In the genomic region with DNA sequence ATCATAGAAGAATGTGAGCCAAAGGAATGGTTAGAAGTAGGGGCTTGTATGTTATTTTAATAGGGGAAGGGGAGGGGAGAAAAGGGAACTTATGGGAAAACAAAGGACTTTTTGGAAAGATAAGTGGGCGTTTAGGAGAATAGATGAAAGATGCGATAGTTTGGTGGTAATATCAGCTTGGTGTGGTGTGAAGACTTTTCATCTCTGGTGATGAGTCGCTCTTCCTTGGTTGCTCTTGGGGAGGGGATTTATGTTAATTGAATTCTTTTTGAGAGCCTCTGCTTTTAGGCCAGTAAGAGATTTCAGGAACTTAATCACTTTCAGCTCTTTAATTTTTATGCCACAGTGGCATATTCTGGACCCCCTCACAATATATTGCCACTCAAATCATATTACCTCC, we compare ENCODE assay signal across 20 cellular contexts. TPM values are rescaled to one million over a fixed set of nuclear protein-coding genes. Genes with fewer than 3 reads are reported as not detected.
DNase-seq lines count a peak whose midpoint lies in the region; ATAC-seq and TF ChIP-seq lines count a peak whose summit lies in the region.
"Had no signal": no experiment of that assay in that cellular context is flagged by ENCODE, and none has a peak within 500 bp of the region (broad histone marks: within the 10 kb centered on the region; RNA-seq: fewer than 3 reads in every experiment).

No MANE protein-coding gene starts in this region.

- no peaks in the 10 kb centered on the region for H3K36me3 ChIP-seq in CD8-positive, alpha-beta memory T cell (ENCODE audit: insufficient read depth, low read length)
- H3K36me3 ChIP-seq in mucosa of descending colon (ENCODE audit: low read depth), result no peaks in the 10 kb centered on the region
- H3K36me3 ChIP-seq: lower lobe of right lung had no signal

- intact Hi-C loops in activated T-helper 2 cell treated with anti-CD3 and anti-CD28 coated beads, Interferon-gamma antibody, Interleukin-2, Interleukin-4, amounts not matched to agents 10 μg/mL and 5 μg/mL and 100 μg/mL, durations not matched to agents 14 hours and 24 hours and 36 hours (cut with micrococcal nuclease), result loop anchor here (1.0 to 5.0 kb wide), 6 partner anchors 9 to 553 kb away; no protein-coding TSS in a partner anchor
- intact Hi-C loops in natural killer cell (cut with micrococcal nuclease), result no loop called here
- intact Hi-C loops in mucosa of descending colon (cut with DNase I, micrococcal nuclease), result no loop called here

- peaks cover 92% of the 10 kb centered on the region for H3K4me1 ChIP-seq in CD8-positive, alpha-beta memory T cell (ENCODE audit: insufficient read depth, low read length)
- peaks cover 22% of the 10 kb centered on the region for H3K4me1 ChIP-seq in mucosa of descending colon (ENCODE audit: low read depth)

- no peaks in the 10 kb centered on the region for H3K9me3 Mint-ChIP-seq in T-helper 2 cell treated with Interferon-gamma antibody and Interleukin-4, amounts not matched to agents 5 μg/mL and 100 μg/mL, for 36 hours
- H3K9me3 Mint-ChIP-seq in CD8-positive, alpha-beta memory T cell, result no peaks in the 10 kb centered on the region
- H3K9me3 Mint-ChIP-seq in activated T-helper 2 cell treated with anti-CD3 and anti-CD28 coated beads, Interferon-gamma antibody, Interleukin-2, Interleukin-4, amounts not matched to agents 10 μg/mL and 5 μg/mL and 100 μg/mL, durations not matched to agents 14 hours and 24 hours and 36 hours, result no peaks in the 10 kb centered on the region
- H3K9me3 Mint-ChIP-seq in natural killer cell, result no peaks in the 10 kb centered on the region
- H3K9me3 Mint-ChIP-seq: naive B cell had no signal

- no peaks in the 10 kb centered on the region for H3K27me3 Mint-ChIP-seq in T-helper 2 cell treated with Interferon-gamma antibody and Interleukin-4, amounts not matched to agents 5 μg/mL and 100 μg/mL, for 36 hours (ENCODE audit: low read depth)
- H3K27me3 Mint-ChIP-seq in CD8-positive, alpha-beta memory T cell, result peaks cover 0 to 2% of the 10 kb centered on the region in 2 donors
- no peaks in the 10 kb centered on the region for H3K27me3 Mint-ChIP-seq in activated T-helper 2 cell treated with anti-CD3 and anti-CD28 coated beads, Interferon-gamma antibody, Interleukin-2, Interleukin-4, amounts not matched to agents 10 μg/mL and 5 μg/mL and 100 μg/mL, durations not matched to agents 14 hours and 24 hours and 36 hours (ENCODE audit: low read depth)
- H3K27me3 Mint-ChIP-seq in natural killer cell (ENCODE audit: low read depth in 2 of 2), result no peaks in the 10 kb centered on the region
- H3K27me3 Mint-ChIP-seq: naive B cell, progenitor cell of endocrine pancreas had no signal

- peaks cover 70% of the 10 kb centered on the region for H3K4me1 Mint-ChIP-seq in T-helper 2 cell treated with Interferon-gamma antibody and Interleukin-4, amounts not matched to agents 5 μg/mL and 100 μg/mL, for 36 hours (ENCODE audit: low read depth)
- peaks cover 89 to 97% (median 94%) of the 10 kb centered on the region in 3 donors for H3K4me1 Mint-ChIP-seq in CD8-positive, alpha-beta memory T cell
- H3K4me1 Mint-ChIP-seq in activated T-helper 2 cell treated with anti-CD3 and anti-CD28 coated beads, Interferon-gamma antibody, Interleukin-2, Interleukin-4, amounts not matched to agents 10 μg/mL and 5 μg/mL and 100 μg/mL, durations not matched to agents 14 hours and 24 hours and 36 hours (ENCODE audit: low read depth), result peaks cover 79% of the 10 kb centered on the region
- H3K4me1 Mint-ChIP-seq in natural killer cell, result peaks cover 78 to 83% of the 10 kb centered on the region in 2 donors

- peak overlapping the region; percentile 77 for H3K27ac Mint-ChIP-seq in T-helper 2 cell treated with Interferon-gamma antibody and Interleukin-4, amounts not matched to agents 5 μg/mL and 100 μg/mL, for 36 hours
- peak overlapping the region; percentile 51 to 89 (median 82) for H3K27ac Mint-ChIP-seq in CD8-positive, alpha-beta memory T cell
- peak overlapping the region; percentile 87 for H3K27ac Mint-ChIP-seq in activated T-helper 2 cell treated with anti-CD3 and anti-CD28 coated beads, Interferon-gamma antibody, Interleukin-2, Interleukin-4, amounts not matched to agents 10 μg/mL and 5 μg/mL and 100 μg/mL, durations not matched to agents 14 hours and 24 hours and 36 hours
- H3K27ac Mint-ChIP-seq in natural killer cell, result peak overlapping the region; percentile 55 to 79
- H3K27ac Mint-ChIP-seq: progenitor cell of endocrine pancreas had no signal

- no peak overlapping the region for H3K27ac ChIP-seq in CD8-positive, alpha-beta memory T cell (ENCODE audit: low read depth, low read length)
- H3K27ac ChIP-seq: lower lobe of right lung, testis had no signal

- H3K4me3 Mint-ChIP-seq in T-helper 2 cell treated with Interferon-gamma antibody and Interleukin-4, amounts not matched to agents 5 μg/mL and 100 μg/mL, for 36 hours, result peak overlapping the region; percentile 63
- H3K4me3 Mint-ChIP-seq in CD8-positive, alpha-beta memory T cell, result peak overlapping the region; percentile 60 to 81 (median 71)
- peak overlapping the region; percentile 56 for H3K4me3 Mint-ChIP-seq in activated T-helper 2 cell treated with anti-CD3 and anti-CD28 coated beads, Interferon-gamma antibody, Interleukin-2, Interleukin-4, amounts not matched to agents 10 μg/mL and 5 μg/mL and 100 μg/mL, durations not matched to agents 14 hours and 24 hours and 36 hours (ENCODE audit: low read depth)
- H3K4me3 Mint-ChIP-seq in natural killer cell, result peak overlapping the region; percentile 73

- H3K36me3 Mint-ChIP-seq in T-helper 2 cell treated with Interferon-gamma antibody and Interleukin-4, amounts not matched to agents 5 μg/mL and 100 μg/mL, for 36 hours (ENCODE audit: low read depth), result peaks cover 13% of the 10 kb centered on the region
- peaks cover 0 to 16% (median 3%) of the 10 kb centered on the region in 3 donors for H3K36me3 Mint-ChIP-seq in CD8-positive, alpha-beta memory T cell
- peaks cover 34% of the 10 kb centered on the region for H3K36me3 Mint-ChIP-seq in activated T-helper 2 cell treated with anti-CD3 and anti-CD28 coated beads, Interferon-gamma antibody, Interleukin-2, Interleukin-4, amounts not matched to agents 10 μg/mL and 5 μg/mL and 100 μg/mL, durations not matched to agents 14 hours and 24 hours and 36 hours (ENCODE audit: low read depth)
- H3K36me3 Mint-ChIP-seq in natural killer cell, result no peaks in the 10 kb centered on the region
- H3K36me3 Mint-ChIP-seq: naive B cell had no signal

- ATAC-seq in natural killer cell (no peak), mucosa of descending colon (no peak)
- ATAC-seq: lower lobe of right lung had no signal

- H3K4me3 ChIP-seq in CD8-positive, alpha-beta memory T cell (ENCODE audit: low read length), result peak overlapping the region; percentile 8
- no peak overlapping the region for H3K4me3 ChIP-seq in mucosa of descending colon
- H3K4me3 ChIP-seq: lower lobe of right lung, smooth muscle cell, testis had no signal

- TF ChIP-seq CTCF in natural killer cell (IDR thresholded peaks at IDR 0.05) (no peak), mucosa of descending colon (IDR thresholded peaks at IDR 0.05) (no peak)

- DNase-seq in T-helper 2 cell treated with Interferon-gamma antibody and Interleukin-4, amounts not matched to agents 5 μg/mL and 100 μg/mL, for 36 hours (ENCODE audit: low spot score), result no peak
- DNase-seq in T-helper 2 cell (no peak), natural killer cell (no peak), mucosa of descending colon (no peak), AG08396 (ENCODE audit: low spot score) (no peak), SHP77 treated with DMSO at 0.1 percent for 48 hours (lab: John Stamatoyannopoulos, UW) (no peak)
- no peak for DNase-seq in CD8-positive, alpha-beta memory T cell
- no peak for DNase-seq in activated T-helper 2 cell treated with anti-CD3 and anti-CD28 coated beads, Interferon-gamma antibody, Interleukin-2, Interleukin-4, amounts not matched to agents 10 μg/mL and 5 μg/mL and 100 μg/mL, durations not matched to agents 14 hours and 24 hours and 36 hours (ENCODE audit: low spot score)
- DNase-seq: 8988T; activated CD4-positive, CD25-positive, alpha-beta regulatory T cell; C1 segment of cervical spinal cord; lower lobe of right lung; naive B cell; NCI-H1092; NCI-H2029 treated with DMSO at 0.1 percent for 48 hours; NCI-H446 treated with DMSO at 0.1 percent for 48 hours; SW 1271; testis had no signal

- no peaks in the 10 kb centered on the region for H3K9me3 ChIP-seq in CD8-positive, alpha-beta memory T cell (ENCODE audit: low read length)
- H3K9me3 ChIP-seq in mucosa of descending colon, result no peaks in the 10 kb centered on the region
- H3K9me3 ChIP-seq: lower lobe of right lung, testis had no signal

- H3K27me3 ChIP-seq in CD8-positive, alpha-beta memory T cell (ENCODE audit: insufficient read depth, low read length, poor library complexity, severe bottlenecking), result no peaks in the 10 kb centered on the region
- H3K27me3 ChIP-seq: testis had no signal

- CTCF ChIA-PET in CD8-positive, alpha-beta memory T cell (lab: Charles Lee), result interaction anchor here (1.2 to 3.5 kb wide), 6 partner anchors 10 to 105 kb away, joined by 3 to 16 read pairs (median 9); no protein-coding TSS in a partner anchor

- POLR2A ChIA-PET in CD8-positive, alpha-beta memory T cell (lab: Charles Lee), result interaction anchor here (2.1 kb wide), 1 partner anchor 9 kb away, joined by 14 read pairs; no protein-coding TSS in a partner anchor

RNA-seq across cellular contexts. Expression of gene HECA, which starts 10.8 kb away (rescaled TPM):
- total RNA-seq in CD8-positive, alpha-beta memory T cell, result 10 to 100 TPM; 63.4 to 64.6 TPM
- polyA plus RNA-seq in CD8-positive, alpha-beta memory T cell, result 9.0 TPM
- 33.6 and 36.9 TPM in 2 replicates for total RNA-seq in activated T-helper 2 cell treated with anti-CD3 and anti-CD28 coated beads, Interferon-gamma antibody, Interleukin-2, Interleukin-4, amounts not matched to agents 10 μg/mL and 5 μg/mL and 100 μg/mL, durations not matched to agents 14 hours and 24 hours and 36 hours
- total RNA-seq in natural killer cell (10 to 100 TPM; 76.5 to 80.5 (median 77.6) TPM), mucosa of descending colon (10 to 100 TPM; 30.8 to 43.2 (median 40.4) TPM)
